8 cellular contexts compared by ENCODE assay signal in the genomic region with DNA sequence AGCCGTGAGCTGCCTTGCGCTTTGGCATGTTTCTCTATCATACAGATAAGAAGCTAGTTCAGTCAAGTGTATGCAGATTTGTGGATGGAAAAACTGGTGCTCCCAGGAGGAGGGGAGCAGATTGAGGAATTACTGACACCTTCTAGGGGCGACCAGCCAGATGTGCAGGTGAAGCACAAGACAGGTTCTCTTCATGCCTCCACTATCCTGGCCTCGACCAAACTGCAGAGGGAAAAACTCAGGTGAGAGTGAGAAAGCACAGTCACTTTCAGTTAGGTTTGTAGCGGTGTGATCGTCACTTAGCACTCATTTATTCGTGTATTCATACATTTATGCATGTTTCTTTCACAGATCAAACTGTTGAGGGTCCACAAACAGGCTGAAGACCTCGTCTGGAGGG. TPM values are rescaled to one million over a fixed set of nuclear protein-coding genes. Genes with fewer than 3 reads are reported as not detected.
A peak's percentile ranks its signal among the peaks of the same experiment; 100 is the strongest.
DNase-seq lines count a peak whose midpoint lies in the region; ATAC-seq, FAIRE-seq and TF ChIP-seq lines count a peak whose summit lies in the region.

No MANE protein-coding gene starts in this region.

- peaks cover 8% of the 10 kb centered on the region for H3F3A ChIP-seq in SK-N-SH (replicated peaks; ENCODE audit: insufficient read depth)

- H3K9me3 ChIP-seq in SK-N-SH (no peaks in the 10 kb centered on the region), kidney (ENCODE audit: control insufficient read depth in 1 of 2, low read length in 2 of 2) (no peaks in the 10 kb centered on the region), suprapubic skin (no peaks in the 10 kb centered on the region)

- ATAC-seq in SK-N-SH treated with all-trans-retinoic acid at 6 μM for 48 hours (no peak), HG02973 (IDR thresholded peaks at IDR 0.05; ENCODE audit: unreplicated experiment) (no peak)

- FAIRE-seq in kidney (lab: Jason Lieb, UNC) = no peak

- CTCF ChIA-PET in SK-N-SH (lab: Yijun Ruan, JAX) = interaction anchor here (1.0 to 1.9 kb wide), 5 partner anchors 14 to 152 kb away, joined by 3 to 8 read pairs (median 4); no protein-coding TSS in a partner anchor

- intact Hi-C loops in kidney (cut with DNase I) = no loop called here

- peak overlapping the region; percentile 87 for H3K27ac Mint-ChIP-seq in activated naive CD8-positive, alpha-beta T cell treated with anti-CD3 and anti-CD28 coated beads for 36 hours

- H3K36me3 ChIP-seq in SK-N-SH (replicated peaks in 1 of 2; ENCODE audit: control insufficient read depth in 1 of 2, insufficient read depth in 2 of 2, low read length in 1 of 2) = peaks cover 8 to 18% of the 10 kb centered on the region in 2 experiments
- no peaks in the 10 kb centered on the region for H3K36me3 ChIP-seq in kidney (ENCODE audit: control insufficient read depth in 1 of 2, insufficient read depth in 2 of 2, low read length in 2 of 2)
- no peaks in the 10 kb centered on the region for H3K36me3 ChIP-seq in suprapubic skin

- peak overlapping the region; percentile 75 to 94 for H3K4me3 ChIP-seq in SK-N-SH (ENCODE audit: low read depth in 2 of 2, low read length in 1 of 2)
- peak overlapping the region; percentile 90 to 97 for H3K4me3 ChIP-seq in kidney (ENCODE audit: low read length in 2 of 2)
- peak overlapping the region; percentile 90 for H3K4me3 ChIP-seq in suprapubic skin

- TF ChIP-seq CTCF in SK-N-SH (IDR thresholded peaks at IDR 0.05) (no peak), kidney (IDR thresholded peaks at IDR 0.05; ENCODE audit: borderline replicate concordance, extremely low read depth, insufficient read depth) (no peak), suprapubic skin (IDR thresholded peaks at IDR 0.05) (no peak)

- H4K20me1 ChIP-seq in SK-N-SH (ENCODE audit: insufficient read depth) = peaks cover 31% of the 10 kb centered on the region

- POLR2A ChIA-PET in SK-N-SH (lab: Yijun Ruan, JAX) = interaction anchor here (0.6 to 1.7 kb wide), 9 partner anchors 9 to 157 kb away, joined by 3 to 11 read pairs (median 6); a partner anchor contains a TSS

- TF ChIP-seq EP300 in SK-N-SH (IDR thresholded peaks at IDR 0.05; ENCODE audit: borderline replicate concordance in 1 of 2, low read depth in 1 of 2, low read length in 1 of 2) = no peak
- no peak for TF ChIP-seq EP300 in suprapubic skin (IDR thresholded peaks at IDR 0.05)

- H3K36me3 Mint-ChIP-seq in activated naive CD8-positive, alpha-beta T cell treated with anti-CD3 and anti-CD28 coated beads for 36 hours = peaks cover 35% of the 10 kb centered on the region

- peak overlapping the region; percentile 86 for H2AFZ ChIP-seq in SK-N-SH (ENCODE audit: low read depth)

- no peak for TF ChIP-seq RAD21 in SK-N-SH (IDR thresholded peaks at IDR 0.05; ENCODE audit: low read length)

- H3K4me1 ChIP-seq in SK-N-SH (ENCODE audit: control insufficient read depth in 1 of 2, insufficient read depth in 2 of 2, low read depth in 1 of 2, low read length in 1 of 2) (peaks cover 9 to 26% of the 10 kb centered on the region in 2 experiments), kidney (ENCODE audit: control insufficient read depth in 1 of 2, insufficient read depth in 1 of 2, low read depth in 1 of 2, low read length in 2 of 2) (peaks cover 13 to 23% of the 10 kb centered on the region in 2 donors), suprapubic skin (peaks cover 36% of the 10 kb centered on the region)

- peak overlapping the region; percentile 90 for H3K4me2 ChIP-seq in SK-N-SH

- H3K79me2 ChIP-seq in SK-N-SH (ENCODE audit: insufficient read depth) = peaks cover 44% of the 10 kb centered on the region

- H3K9ac ChIP-seq in SK-N-SH (peak overlapping the region; percentile 80), kidney (ENCODE audit: low read length in 2 of 2) (peak overlapping the region; percentile 90 to 95)

- no peaks in the 10 kb centered on the region for H3K27me3 Mint-ChIP-seq in activated naive CD8-positive, alpha-beta T cell treated with anti-CD3 and anti-CD28 coated beads for 36 hours

- H3K27ac ChIP-seq in SK-N-SH (ENCODE audit: low read depth in 2 of 2, low read length in 1 of 2) (peak overlapping the region; percentile 61 to 95), kidney (ENCODE audit: low read depth in 2 of 2, low read length in 2 of 2) (peak overlapping the region; percentile 83 to 91), suprapubic skin (peak overlapping the region; percentile 92)

- WGBS in SK-N-SH (ENCODE audit: low lambda C conversion rate) = 16% methylated on average over 8 of the region's 8 CpGs
- 26% methylated on average over 8 of the region's 8 CpGs for WGBS in suprapubic skin

- TF ChIP-seq POLR2A in suprapubic skin (IDR thresholded peaks at IDR 0.05) = no peak

- no peak for DNase-seq in SK-N-SH
- DNase-seq in activated naive CD8-positive, alpha-beta T cell treated with anti-CD3 and anti-CD28 coated beads for 36 hours = no peak
- no peak for DNase-seq in kidney
- DNase-seq in suprapubic skin (ENCODE audit: low spot score in 2 of 2) = no peak
- DNase-seq in foreskin melanocyte = no peak
- no peak for DNase-seq in putamen (ENCODE audit: low spot score)

- no peaks in the 10 kb centered on the region for H3K27me3 ChIP-seq in SK-N-SH (ENCODE audit: insufficient read depth)
- no peaks in the 10 kb centered on the region for H3K27me3 ChIP-seq in suprapubic skin

- no peaks in the 10 kb centered on the region for H3K9me3 Mint-ChIP-seq in activated naive CD8-positive, alpha-beta T cell treated with anti-CD3 and anti-CD28 coated beads for 36 hours

- H3K4me3 Mint-ChIP-seq in activated naive CD8-positive, alpha-beta T cell treated with anti-CD3 and anti-CD28 coated beads for 36 hours = peak overlapping the region; percentile 85

- no peaks in the 10 kb centered on the region for H3K9me2 ChIP-seq in SK-N-SH

- peaks cover 38% of the 10 kb centered on the region for H3K4me1 Mint-ChIP-seq in activated naive CD8-positive, alpha-beta T cell treated with anti-CD3 and anti-CD28 coated beads for 36 hours

TF ChIP-seq in SK-N-SH, 30 proteins besides CTCF, POLR2A, EP300 and RAD21 (continues in another document):
- no peak for TF ChIP-seq RXRA (IDR thresholded peaks at IDR 0.05; ENCODE audit: borderline replicate concordance, low read depth)
- TF ChIP-seq FOXM1 (IDR thresholded peaks at IDR 0.05; ENCODE audit: low read depth) = no peak
- no peak for TF ChIP-seq RCOR1 (IDR thresholded peaks at IDR 0.05; ENCODE audit: low read length)
- TF ChIP-seq, protein P1, sequence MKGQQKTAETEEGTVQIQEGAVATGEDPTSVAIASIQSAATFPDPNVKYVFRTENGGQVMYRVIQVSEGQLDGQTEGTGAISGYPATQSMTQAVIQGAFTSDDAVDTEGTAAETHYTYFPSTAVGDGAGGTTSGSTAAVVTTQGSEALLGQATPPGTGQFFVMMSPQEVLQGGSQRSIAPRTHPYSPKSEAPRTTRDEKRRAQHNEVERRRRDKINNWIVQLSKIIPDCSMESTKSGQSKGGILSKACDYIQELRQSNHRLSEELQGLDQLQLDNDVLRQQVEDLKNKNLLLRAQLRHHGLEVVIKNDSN (IDR thresholded peaks at IDR 0.05; ENCODE audit: borderline replicate concordance, low read depth) = no peak

TF ChIP-seq in SK-N-SH treated with all-trans-retinoic acid at 6 μM for 48 hours, 23 proteins besides CTCF, POLR2A, EP300 and RAD21 (continues in another document):
- no peak for TF ChIP-seq RARB (CRISPR knock-in tag; IDR thresholded peaks at IDR 0.05)
- TF ChIP-seq, protein P2, sequence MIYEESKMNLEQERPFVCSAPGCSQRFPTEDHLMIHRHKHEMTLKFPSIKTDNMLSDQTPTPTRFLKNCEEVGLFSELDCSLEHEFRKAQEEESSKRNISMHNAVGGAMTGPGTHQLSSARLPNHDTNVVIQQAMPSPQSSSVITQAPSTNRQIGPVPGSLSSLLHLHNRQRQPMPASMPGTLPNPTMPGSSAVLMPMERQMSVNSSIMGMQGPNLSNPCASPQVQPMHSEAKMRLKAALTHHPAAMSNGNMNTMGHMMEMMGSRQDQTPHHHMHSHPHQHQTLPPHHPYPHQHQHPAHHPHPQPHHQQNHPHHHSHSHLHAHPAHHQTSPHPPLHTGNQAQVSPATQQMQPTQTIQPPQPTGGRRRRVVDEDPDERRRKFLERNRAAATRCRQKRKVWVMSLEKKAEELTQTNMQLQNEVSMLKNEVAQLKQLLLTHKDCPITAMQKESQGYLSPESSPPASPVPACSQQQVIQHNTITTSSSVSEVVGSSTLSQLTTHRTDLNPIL (CRISPR knock-in tag; IDR thresholded peaks at IDR 0.05; ENCODE audit: low read depth) = no peak
- no peak for TF ChIP-seq ZNF8 (CRISPR knock-in tag; IDR thresholded peaks at IDR 0.05)
- TF ChIP-seq SNAI2 (CRISPR knock-in tag; IDR thresholded peaks at IDR 0.05) = no peak
- TF ChIP-seq CSDC2 (CRISPR knock-in tag; IDR thresholded peaks at IDR 0.05) = no peak
- TF ChIP-seq ARNTL (CRISPR knock-in tag; IDR thresholded peaks at IDR 0.05; ENCODE audit: borderline replicate concordance, low read depth) = no peak

RNA-seq across cellular contexts. Expression of a gene that starts 0.6 kb away (rescaled TPM):
- 230 and 244 TPM in 2 replicates for polyA plus RNA-seq in SK-N-SH (2012; rRNA removed)
- polyA plus RNA-seq in SK-N-SH (2012; cell fraction: cytosol; rRNA removed) = 127 and 173 TPM in 2 replicates
- polyA plus RNA-seq in SK-N-SH (2012; cell fraction: nucleus; rRNA removed) = 290 and 333 TPM in 2 replicates
- total RNA-seq in activated naive CD8-positive, alpha-beta T cell treated with anti-CD3 and anti-CD28 coated beads for 36 hours = 100 to 1,000 TPM; 131 to 136 TPM
- 103 TPM for total RNA-seq in kidney
- polyA plus RNA-seq in kidney (ENCODE audit: insufficient read depth, low read depth, low replicate concordance) = 85.9 TPM
- 100 to 1,000 TPM in 1 of 4 donors, 10 to 100 TPM in 3; 95.7 to 133 (median 98.2) TPM for total RNA-seq in suprapubic skin

RNA-seq across cellular contexts. Expression of a gene that starts 21.5 kb away (rescaled TPM):
- polyA plus RNA-seq in SK-N-SH (2012; rRNA removed) = 0.79 and 1.5 TPM in 2 replicates
- polyA plus RNA-seq in SK-N-SH (2012; cell fraction: cytosol; rRNA removed) = 0.96 and 1.0 TPM in 2 replicates
- polyA plus RNA-seq in SK-N-SH (2012; cell fraction: nucleus; rRNA removed) = 1.6 and 2.5 TPM in 2 replicates
- under 1 TPM; 0.34 to 0.43 TPM for total RNA-seq in activated naive CD8-positive, alpha-beta T cell treated with anti-CD3 and anti-CD28 coated beads for 36 hours
- 2.1 TPM for total RNA-seq in kidney
- 37.7 TPM for polyA plus RNA-seq in kidney (ENCODE audit: insufficient read depth, low read depth, low replicate concordance)
- 1 to 10 TPM in 2 of 4 donors, not detected in 2; 2.3 to 5.0 TPM for total RNA-seq in suprapubic skin

RNA-seq across cellular contexts. Expression of a gene that starts 38.4 kb away (rescaled TPM):
- polyA plus RNA-seq in SK-N-SH (2012; rRNA removed) (17.4 and 23.1 TPM in 2 replicates), kidney (ENCODE audit: insufficient read depth, low read depth, low replicate concordance) (16.3 TPM)
- 4.2 and 7.5 TPM in 2 replicates for polyA plus RNA-seq in SK-N-SH (2012; cell fraction: cytosol; rRNA removed)
- polyA plus RNA-seq in SK-N-SH (2012; cell fraction: nucleus; rRNA removed) = 117 and 123 TPM in 2 replicates
- total RNA-seq in activated naive CD8-positive, alpha-beta T cell treated with anti-CD3 and anti-CD28 coated beads for 36 hours = 10 to 100 TPM; 32.5 to 35.2 TPM
- total RNA-seq in kidney (41.4 TPM), suprapubic skin (10 to 100 TPM; 38.0 to 77.6 (median 56.9) TPM)

RNA-seq across cellular contexts. Expression of a gene that starts 46.2 kb away (rescaled TPM):
- polyA plus RNA-seq in SK-N-SH (2012; rRNA removed) (not detected in 2 replicates), kidney (ENCODE audit: insufficient read depth, low read depth, low replicate concordance) (not detected)
- not detected in 2 replicates for polyA plus RNA-seq in SK-N-SH (2012; cell fraction: cytosol; rRNA removed)
- 0.01 TPM in 1 of 2 replicates, not detected in the other for polyA plus RNA-seq in SK-N-SH (2012; cell fraction: nucleus; rRNA removed)
- total RNA-seq in activated naive CD8-positive, alpha-beta T cell treated with anti-CD3 and anti-CD28 coated beads for 36 hours = not detected
- total RNA-seq in kidney (not detected), suprapubic skin (not detected)
